23 cellular contexts compared by ENCODE assay signal in the genomic region with DNA sequence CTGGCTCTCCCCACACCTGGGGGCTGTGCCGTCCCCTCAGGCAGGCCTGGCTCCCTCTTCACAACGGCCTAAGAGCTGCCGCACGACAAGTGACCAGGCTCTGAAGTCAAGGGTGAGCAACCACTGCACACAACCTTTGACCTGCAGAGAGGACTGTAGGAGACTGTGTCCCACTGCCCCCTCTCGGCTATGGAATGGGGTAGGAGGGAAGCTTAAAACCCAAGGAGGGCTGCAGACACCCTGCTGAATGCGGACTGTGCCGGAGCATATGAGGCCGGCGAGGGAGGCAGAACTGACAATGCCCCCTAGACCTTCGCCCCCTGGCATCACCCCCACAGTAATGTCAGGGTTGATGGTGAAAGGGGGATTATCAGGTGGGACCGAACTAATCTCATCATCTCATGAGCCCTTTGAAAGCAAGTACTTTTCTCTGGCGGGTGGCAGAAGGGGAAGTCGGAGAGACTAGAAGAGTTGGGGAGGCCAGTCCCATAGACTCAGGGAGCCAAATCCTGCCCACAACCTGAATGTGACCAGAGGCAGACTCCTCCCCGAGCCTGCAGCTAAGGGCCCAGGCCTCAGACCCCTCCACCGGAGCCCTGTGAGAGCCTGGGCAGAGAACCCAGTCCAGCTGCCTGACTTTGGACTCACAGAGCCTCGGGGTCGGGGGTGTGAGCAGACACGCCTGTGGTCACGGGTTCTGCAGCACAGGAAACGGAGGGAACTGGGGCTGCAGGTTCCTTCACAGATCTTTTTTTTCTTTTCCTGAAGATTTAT.
A peak's percentile ranks its signal among the peaks of the same experiment; 100 is the strongest.
DNase-seq lines count a peak whose midpoint lies in the region; ATAC-seq and TF ChIP-seq lines count a peak whose summit lies in the region.
"Had no signal": no experiment of that assay in that cellular context is flagged by ENCODE, and none has a peak within 500 bp of the region (broad histone marks: within the 10 kb centered on the region; RNA-seq: fewer than 3 reads in every experiment).

No MANE protein-coding gene starts in this region.

- no peaks in the 10 kb centered on the region for H3K9me2 ChIP-seq in hepatocyte (replicated peaks; ENCODE audit: insufficient read depth)

- H3K9ac ChIP-seq in BLaER1 treated with 17β-estradiol and CSF1 and Interleukin-3, amounts not matched to agents 10 nM and 100 nM, result no peak overlapping the region

- no peak for ATAC-seq in HG02588 (IDR thresholded peaks at IDR 0.05; ENCODE audit: unreplicated experiment)

- TF ChIP-seq CTCF in hepatocyte (IDR thresholded peaks at IDR 0.05; ENCODE audit: poor library complexity) (no peak), spleen (IDR thresholded peaks at IDR 0.05 in 8 of 11, conservative IDR thresholded peaks at IDR 0.05 in 3 of 11) (no peak)

- intact Hi-C loops in spleen (cut with DNase I; ENCODE audit: low total_unique reads), result no loop called here

- H3K79me2 ChIP-seq in hepatocyte, result no peaks in the 10 kb centered on the region

- TF ChIP-seq POLR2A in spleen (IDR thresholded peaks at IDR 0.05), result no peak

- H3K4me1 ChIP-seq in BLaER1 treated with 17β-estradiol and CSF1 and Interleukin-3, amounts not matched to agents 10 nM and 100 nM, result peaks cover 0 to 15% (median 8%) of the 10 kb centered on the region in 10 experiments; a peak in 12 of 20 replicates
- H3K4me1 ChIP-seq in hepatocyte (ENCODE audit: insufficient read depth) (no peaks in the 10 kb centered on the region), spleen (peaks cover 0 to 48% (median 24%) of the 10 kb centered on the region in 6 donors)

- H3K4me2 ChIP-seq in BLaER1 treated with 17β-estradiol and CSF1 and Interleukin-3, amounts not matched to agents 10 nM and 100 nM, result peak overlapping the region in 6 of 11 experiments; percentile 13 to 34 (median 28); a peak in 6 of 22 replicates
- H3K4me2 ChIP-seq in hepatocyte, result no peak overlapping the region
- H3K4me2 ChIP-seq: PC-9 had no signal

- H3K4me3 ChIP-seq in BLaER1 treated with 17β-estradiol and CSF1 and Interleukin-3, amounts not matched to agents 10 nM and 100 nM, result no peak overlapping the region
- H3K4me3 ChIP-seq in hepatocyte (no peak overlapping the region), spleen (no peak overlapping the region)
- H3K4me3 ChIP-seq: PC-9 had no signal

- peaks cover 0 to 82% (median 52%) of the 10 kb centered on the region in 11 experiments; a peak in 16 of 22 replicates for H4K20me1 ChIP-seq in BLaER1 treated with 17β-estradiol and CSF1 and Interleukin-3, amounts not matched to agents 10 nM and 100 nM
- no peaks in the 10 kb centered on the region for H4K20me1 ChIP-seq in hepatocyte (ENCODE audit: insufficient read depth, poor library complexity, severe bottlenecking)

- no peaks in the 10 kb centered on the region for H3K9me3 ChIP-seq in BLaER1 treated with 17β-estradiol and CSF1 and Interleukin-3, amounts not matched to agents 10 nM and 100 nM (replicated peaks in 1 of 11)
- H3K9me3 ChIP-seq in hepatocyte (ENCODE audit: low read depth), result no peaks in the 10 kb centered on the region
- no peaks in the 10 kb centered on the region for H3K9me3 ChIP-seq in spleen

- DNase-seq in NCI-H82 treated with DMSO at 0.1 percent for 48 hours (lab: John Stamatoyannopoulos, UW; ENCODE audit: unreplicated experiment), result peak; percentile 1
- DNase-seq in hepatocyte (ENCODE audit: low spot score), result peak; percentile 25
- DNase-seq in spleen, result peak; percentile 59
- no peak for DNase-seq in NCI-H69 (lab: John Stamatoyannopoulos, UW)
- no peak for DNase-seq in activated naive CD4-positive, alpha-beta T cell treated with Interleukin-2 at 50 U/mL for 16 hours
- DNase-seq: C1 segment of cervical spinal cord; CD4-positive, alpha-beta memory T cell; COR-L47; EL; GF-D8; KBM-7; MV-4-11; NCI-H1105; NCI-H1436 treated with DMSO at 0.1 percent for 48 hours; NCI-H187 treated with DMSO at 0.1 percent for 48 hours; NCI-H2171 treated with DMSO at 0.1 percent for 48 hours; NCI-H345; NCI-H524; NCI-H774; PC-9; SHP77 had no signal

- H2AFZ ChIP-seq in hepatocyte, result no peak overlapping the region
- H2AFZ ChIP-seq: PC-9 had no signal

- H3K36me3 ChIP-seq in BLaER1 treated with 17β-estradiol and CSF1 and Interleukin-3, amounts not matched to agents 10 nM and 100 nM, result no peaks in the 10 kb centered on the region
- H3K36me3 ChIP-seq in hepatocyte (replicated peaks; ENCODE audit: insufficient read depth, low read depth) (no peaks in the 10 kb centered on the region), spleen (no peaks in the 10 kb centered on the region)

- no peak overlapping the region for H3K27ac ChIP-seq in BLaER1 treated with 17β-estradiol and CSF1 and Interleukin-3, amounts not matched to agents 10 nM and 100 nM
- H3K27ac ChIP-seq in hepatocyte, result no peak overlapping the region
- H3K27ac ChIP-seq in spleen, result peak overlapping the region in 2 of 8 donors; percentile 70 to 73
- H3K27ac ChIP-seq: PC-9 had no signal

- 81% methylated on average over 20 of the region's 20 CpGs for WGBS in hepatocyte (ENCODE audit: low lambda C conversion rate, missing lambda C conversion rate)
- 50 to 56% (median 53%) methylated on average over 20 of the region's 20 CpGs for WGBS in spleen, 5 donors

- H3K27me3 ChIP-seq in BLaER1 treated with 17β-estradiol and CSF1 and Interleukin-3, amounts not matched to agents 10 nM and 100 nM, result peaks cover 61 to 95% (median 72%) of the 10 kb centered on the region in 11 experiments
- no peaks in the 10 kb centered on the region for H3K27me3 ChIP-seq in hepatocyte
- peaks cover 0 to 43% (median 0%) of the 10 kb centered on the region in 7 donors for H3K27me3 ChIP-seq in spleen (replicated peaks in 1 of 7)

Comparison
In these comparisons a context has a peak if more than half of its experiments do, and no peak if none do; other contexts are left out.
1. DNase-seq: peak in NCI-H82 treated with DMSO at 0.1 percent for 48 hours (single experiment), hepatocyte (single experiment) and spleen (single experiment); none in NCI-H69 (single experiment) and activated naive CD4-positive, alpha-beta T cell treated with Interleukin-2 at 50 U/mL for 16 hours (single experiment).